Comparison of ENCODE assay signal across 20 cellular contexts in genomic region chr2:18500333-18500732, GRCh38.
DNase-seq lines count a peak whose midpoint lies in the region; ATAC-seq and TF ChIP-seq lines count a peak whose summit lies in the region.
"Had no signal": no experiment of that assay in that cellular context is flagged by ENCODE, and none has a peak within 500 bp of the region (broad histone marks: within the 10 kb centered on the region; RNA-seq: fewer than 3 reads in every experiment).

No MANE protein-coding gene starts in this region.

- no peak overlapping the region for H3K27ac ChIP-seq in CD8-positive, alpha-beta T cell (ENCODE audit: low read depth, low read length)
- H3K27ac ChIP-seq: BLaER1, tibial artery had no signal

- ATAC-seq in GM18909 (IDR thresholded peaks at IDR 0.05; ENCODE audit: poor library complexity, unreplicated experiment): no peak
- no peak for ATAC-seq in CD8-positive, alpha-beta T cell
- ATAC-seq: activated CD8-positive, alpha-beta memory T cell treated with anti-CD3 and anti-CD28 coated beads, Interleukin-2, amount 10 ng/mL, durations not matched to agents 7 days and 5 days; naive thymus-derived CD4-positive, alpha-beta T cell; stimulated activated naive B cell treated with anti-CD40 and anti-IgM and Interleukin-4, amounts not matched to agents 10 μg/mL and 1 μg/mL and 100 μg/mL, for 72 hours; T-helper 17 cell had no signal

- no peak overlapping the region for H3K4me3 ChIP-seq in epithelial cell of esophagus (ENCODE audit: low read length)
- H3K4me3 ChIP-seq in skeletal muscle cell (ENCODE audit: low read depth, low read length): no peak overlapping the region
- no peak overlapping the region for H3K4me3 ChIP-seq in CD8-positive, alpha-beta T cell (ENCODE audit: low read depth, low read length)
- H3K4me3 ChIP-seq: BLaER1, lung, tibial artery had no signal

- H3K36me3 ChIP-seq in CD8-positive, alpha-beta T cell (ENCODE audit: insufficient read depth, low read length): no peaks in the 10 kb centered on the region
- H3K36me3 ChIP-seq: BLaER1, tibial artery had no signal

- H3K4me1 ChIP-seq in CD8-positive, alpha-beta T cell (ENCODE audit: insufficient read depth, low read length): no peaks in the 10 kb centered on the region
- H3K4me1 ChIP-seq: tibial artery had no signal

- no peaks in the 10 kb centered on the region for H3K27me3 ChIP-seq in CD8-positive, alpha-beta T cell (ENCODE audit: insufficient read depth, low read length)
- H3K27me3 ChIP-seq: BLaER1, tibial artery had no signal

- H3K27ac Mint-ChIP-seq in CD8-positive, alpha-beta T cell: no peak overlapping the region
- H3K27ac Mint-ChIP-seq: activated CD8-positive, alpha-beta memory T cell treated with anti-CD3 and anti-CD28 coated beads, Interleukin-2, amount 10 ng/mL, durations not matched to agents 7 days and 5 days; immature natural killer cell; naive thymus-derived CD4-positive, alpha-beta T cell; stimulated activated naive B cell treated with anti-CD40 and anti-IgM and Interleukin-4, amounts not matched to agents 10 μg/mL and 1 μg/mL and 100 μg/mL, for 72 hours; T-helper 17 cell had no signal

- CTCF ChIA-PET in CD8-positive, alpha-beta T cell (lab: Charles Lee): interaction anchor here (2.5 kb wide), 1 partner anchor 20 kb away, joined by 11 read pairs; no protein-coding TSS in a partner anchor

- no peaks in the 10 kb centered on the region for H3K9me3 ChIP-seq in CD8-positive, alpha-beta T cell (ENCODE audit: low read length)
- H3K9me3 ChIP-seq: BLaER1, tibial artery had no signal

- H3K36me3 Mint-ChIP-seq in CD8-positive, alpha-beta T cell: no peaks in the 10 kb centered on the region
- H3K36me3 Mint-ChIP-seq: activated CD8-positive, alpha-beta memory T cell treated with anti-CD3 and anti-CD28 coated beads, Interleukin-2, amount 10 ng/mL, durations not matched to agents 7 days and 5 days; immature natural killer cell; naive thymus-derived CD4-positive, alpha-beta T cell; stimulated activated naive B cell treated with anti-CD40 and anti-IgM and Interleukin-4, amounts not matched to agents 10 μg/mL and 1 μg/mL and 100 μg/mL, for 72 hours had no signal

- peak; percentile 36 for DNase-seq in HS-5 (ENCODE audit: low read depth)
- peak; percentile 11 for DNase-seq in SKM-1 (lab: John Stamatoyannopoulos, UW; ENCODE audit: unreplicated experiment)
- DNase-seq in epithelial cell of esophagus (ENCODE audit: low read depth): peak; percentile 83
- DNase-seq in skeletal muscle cell (ENCODE audit: low read depth): peak; percentile 93
- no peak for DNase-seq in stimulated activated CD4-positive, alpha-beta T cell treated with anti-CD3 and anti-CD28 coated beads, Interleukin-4, amount 100 ng/mL, for 1 hour
- DNase-seq in CD8-positive, alpha-beta T cell: no peak
- DNase-seq: activated CD8-positive, alpha-beta memory T cell treated with anti-CD3 and anti-CD28 coated beads, Interleukin-2, amount 10 ng/mL, durations not matched to agents 7 days and 5 days; amniotic stem cell; head of caudate nucleus; immature natural killer cell; naive thymus-derived CD4-positive, alpha-beta T cell; NCI-H1694; NK-92 treated with Interleukin-12 subunit alpha and Interleukin-12 subunit beta, amount 100 ng/mL, for 24 hours; Right ventricle myocardium superior; stimulated activated naive B cell treated with anti-CD40 and anti-IgM and Interleukin-4, amounts not matched to agents 10 μg/mL and 1 μg/mL and 100 μg/mL, for 72 hours; T-helper 17 cell; tibial artery had no signal

- H3K4me3 Mint-ChIP-seq in CD8-positive, alpha-beta T cell: no peak overlapping the region
- H3K4me3 Mint-ChIP-seq: activated CD8-positive, alpha-beta memory T cell treated with anti-CD3 and anti-CD28 coated beads, Interleukin-2, amount 10 ng/mL, durations not matched to agents 7 days and 5 days; immature natural killer cell; naive thymus-derived CD4-positive, alpha-beta T cell; stimulated activated naive B cell treated with anti-CD40 and anti-IgM and Interleukin-4, amounts not matched to agents 10 μg/mL and 1 μg/mL and 100 μg/mL, for 72 hours; T-helper 17 cell had no signal

- no peaks in the 10 kb centered on the region for H3K9me3 Mint-ChIP-seq in CD8-positive, alpha-beta T cell
- H3K9me3 Mint-ChIP-seq: immature natural killer cell; naive thymus-derived CD4-positive, alpha-beta T cell; stimulated activated naive B cell treated with anti-CD40 and anti-IgM and Interleukin-4, amounts not matched to agents 10 μg/mL and 1 μg/mL and 100 μg/mL, for 72 hours had no signal

- TF ChIP-seq CTCF in epithelial cell of esophagus (IDR thresholded peaks at IDR 0.05; ENCODE audit: insufficient read depth, low read depth, low read length, missing control alignments): no peak
- TF ChIP-seq CTCF in CD8-positive, alpha-beta T cell (IDR thresholded peaks at IDR 0.05): no peak

- POLR2A ChIA-PET in CD8-positive, alpha-beta T cell (lab: Charles Lee): no interaction called here

- peaks cover 28% of the 10 kb centered on the region for H3K27me3 Mint-ChIP-seq in CD8-positive, alpha-beta T cell (ENCODE audit: low read depth)

- intact Hi-C loops in CD8-positive, alpha-beta T cell (cut with DNase I, micrococcal nuclease): no loop called here

- no peaks in the 10 kb centered on the region for H3K4me1 Mint-ChIP-seq in CD8-positive, alpha-beta T cell (ENCODE audit: low read depth)
- H3K4me1 Mint-ChIP-seq: immature natural killer cell; naive thymus-derived CD4-positive, alpha-beta T cell; stimulated activated naive B cell treated with anti-CD40 and anti-IgM and Interleukin-4, amounts not matched to agents 10 μg/mL and 1 μg/mL and 100 μg/mL, for 72 hours; T-helper 17 cell had no signal

Comparison
In these comparisons a context has a peak if more than half of its experiments do, and no peak if none do; other contexts are left out.
1. DNase-seq: peak in HS-5 (single experiment), SKM-1 (single experiment), epithelial cell of esophagus (single experiment) and skeletal muscle cell (single experiment); none in stimulated activated CD4-positive, alpha-beta T cell treated with anti-CD3 and anti-CD28 coated beads, Interleukin-4, amount 100 ng/mL, for 1 hour (single experiment) and CD8-positive, alpha-beta T cell (0 of 7).